21 cellular contexts compared by ENCODE assay signal in the genomic region with DNA sequence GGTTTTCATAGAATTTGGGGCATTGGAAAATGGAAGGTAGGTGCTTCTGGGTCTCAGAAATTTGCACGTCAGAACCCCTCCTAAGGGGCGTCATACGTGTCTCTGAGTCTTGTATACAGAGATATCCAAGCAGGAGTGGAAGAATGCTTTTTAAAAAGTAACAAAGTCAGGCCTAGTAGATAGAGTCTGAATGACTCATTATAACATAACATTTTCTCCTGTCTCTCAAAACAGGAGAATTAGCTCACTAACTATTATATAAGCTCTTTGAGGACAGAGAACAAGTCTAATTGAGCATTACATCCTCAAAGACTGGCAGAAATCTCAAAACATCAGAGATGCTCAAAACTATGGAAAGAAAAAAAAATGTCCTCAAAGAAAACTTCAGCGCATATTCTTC.
DNase-seq lines count a peak whose midpoint lies in the region; ATAC-seq, FAIRE-seq and TF ChIP-seq lines count a peak whose summit lies in the region.
"Had no signal": no experiment of that assay in that cellular context is flagged by ENCODE, and none has a peak within 500 bp of the region (broad histone marks: within the 10 kb centered on the region; RNA-seq: fewer than 3 reads in every experiment).

No MANE protein-coding gene starts in this region.

- H3K4me3 ChIP-seq in A549 (no peak overlapping the region), osteoblast (ENCODE audit: insufficient read depth, low read length) (no peak overlapping the region), MG63 (no peak overlapping the region)
- H3K4me3 ChIP-seq: BLaER1 had no signal

- H3K9me3 ChIP-seq in A549 (peaks cover 7% of the 10 kb centered on the region; the same call in 1 of the 3 replicates), osteoblast (ENCODE audit: low read depth, low read length) (no peaks in the 10 kb centered on the region), MG63 (peaks cover 12% of the 10 kb centered on the region)
- H3K9me3 ChIP-seq: BE2C had no signal

- DNase-seq in A549 (ENCODE audit: low read depth in 1 of 2, low spot score in 1 of 2) (no peak), glutamatergic neuron (no peak), osteoblast (ENCODE audit: insufficient read length, low spot score, missing footprints) (peak; percentile 58), MG63 (no peak), DMS153 treated with DMSO at 0.1 percent for 48 hours (lab: John Stamatoyannopoulos, UW; ENCODE audit: unreplicated experiment) (no peak)
- DNase-seq: ACHN; BE2C; C1 segment of cervical spinal cord; CD4-positive, alpha-beta memory T cell; CD4-positive, CD25-positive, alpha-beta regulatory T cell; CD8-positive, alpha-beta memory T cell; COR-L47; DMS 273 treated with DMSO at 0.1 percent for 48 hours; DMS153; GF-D8 had no signal

- H3K4me3 Mint-ChIP-seq in glutamatergic neuron (ENCODE audit: unreplicated experiment): peak overlapping the region; percentile 46
- H3K4me3 Mint-ChIP-seq: CD14-positive monocyte; CD4-positive, alpha-beta memory T cell; CD4-positive, CD25-positive, alpha-beta regulatory T cell; CD8-positive, alpha-beta memory T cell had no signal

- peaks cover 10% of the 10 kb centered on the region for H3K36me3 Mint-ChIP-seq in glutamatergic neuron (ENCODE audit: unreplicated experiment)
- H3K36me3 Mint-ChIP-seq: CD4-positive, alpha-beta memory T cell; CD4-positive, CD25-positive, alpha-beta regulatory T cell; CD8-positive, alpha-beta memory T cell had no signal

- peak overlapping the region; percentile 87 for H3K27ac Mint-ChIP-seq in glutamatergic neuron (ENCODE audit: unreplicated experiment)
- H3K27ac Mint-ChIP-seq: CD14-positive monocyte; CD4-positive, alpha-beta memory T cell; CD4-positive, CD25-positive, alpha-beta regulatory T cell; CD8-positive, alpha-beta memory T cell had no signal

- TF ChIP-seq EP300 in A549 (IDR thresholded peaks at IDR 0.05): no peak

- ATAC-seq in A549: no peak

- H3K27me3 Mint-ChIP-seq in glutamatergic neuron (ENCODE audit: unreplicated experiment): peaks cover 5% of the 10 kb centered on the region

- H3K36me3 ChIP-seq in osteoblast (ENCODE audit: insufficient read depth, low read length) (no peaks in the 10 kb centered on the region), MG63 (no peaks in the 10 kb centered on the region)
- H3K36me3 ChIP-seq: BE2C, BLaER1 had no signal

- H2AFZ ChIP-seq in osteoblast (ENCODE audit: low read length): no peak overlapping the region

- peaks cover 6% of the 10 kb centered on the region for H3K9me3 Mint-ChIP-seq in glutamatergic neuron (ENCODE audit: unreplicated experiment)

- H3K4me1 ChIP-seq in A549 (no peaks in the 10 kb centered on the region), osteoblast (ENCODE audit: insufficient read depth, low read length) (no peaks in the 10 kb centered on the region)
- H3K4me1 ChIP-seq: BE2C, BLaER1 had no signal

- POLR2A ChIA-PET in A549 (lab: Yijun Ruan, JAX): no interaction called here

- 6% methylated on average over 4 of the region's 4 CpGs for WGBS in A549 (ENCODE audit: missing lambda C conversion rate)

- peaks cover 4% of the 10 kb centered on the region for H3K27me3 ChIP-seq in osteoblast (ENCODE audit: insufficient read depth, low read length)
- peaks cover 19% of the 10 kb centered on the region for H3K27me3 ChIP-seq in MG63
- H3K27me3 ChIP-seq: BE2C, BLaER1 had no signal

- H3K79me2 ChIP-seq in osteoblast (ENCODE audit: insufficient read depth, low read length): no peaks in the 10 kb centered on the region

- H3K4me1 Mint-ChIP-seq in glutamatergic neuron (ENCODE audit: low read depth, unreplicated experiment): peaks cover 58% of the 10 kb centered on the region
- H3K4me1 Mint-ChIP-seq: CD4-positive, alpha-beta memory T cell; CD4-positive, CD25-positive, alpha-beta regulatory T cell; CD8-positive, alpha-beta memory T cell had no signal

- no peaks in the 10 kb centered on the region for H4K20me1 ChIP-seq in osteoblast (ENCODE audit: insufficient read depth, low read length)
- H4K20me1 ChIP-seq: BLaER1 had no signal

- H3K4me2 ChIP-seq in A549 (no peak overlapping the region), osteoblast (ENCODE audit: insufficient read depth, low read length) (no peak overlapping the region)
- H3K4me2 ChIP-seq: BLaER1 had no signal

- TF ChIP-seq POLR2A in A549 (IDR thresholded peaks at IDR 0.05; ENCODE audit: low read length): no peak

- TF ChIP-seq CTCF in A549 (IDR thresholded peaks at IDR 0.05) (no peak), glutamatergic neuron (IDR thresholded peaks at IDR 0.05; ENCODE audit: partially characterized antibody, unreplicated experiment) (no peak), osteoblast (IDR thresholded peaks at IDR 0.05; ENCODE audit: extremely low read depth, low read depth, low read length) (no peak)

- TF ChIP-seq RAD21 in A549 (conservative IDR thresholded peaks at IDR 0.05 in 1 of 2, IDR thresholded peaks at IDR 0.05 in 1 of 2): no peak

- CTCF ChIA-PET in A549 (lab: Yijun Ruan, JAX): interaction anchor here (1.4 to 6.1 kb wide), 2 partner anchors 11 to 192 kb away, joined by 5 to 44 read pairs; no protein-coding TSS in a partner anchor

- peak; percentile 68 for FAIRE-seq in A549 (lab: Jason Lieb, UNC)
- FAIRE-seq: G401.6, GM12891, GM19239 had no signal

- no peak overlapping the region for H3K27ac ChIP-seq in A549
- no peak overlapping the region for H3K27ac ChIP-seq in osteoblast (ENCODE audit: low read depth, low read length)
- H3K27ac ChIP-seq: 22Rv1, BLaER1 had no signal

TF ChIP-seq in A549, 52 proteins besides CTCF, POLR2A, EP300 and RAD21:
- TF ChIP-seq FOSB (CRISPR knock-in tag; IDR thresholded peaks at IDR 0.05): no peak
- no peak for TF ChIP-seq KDM1A (IDR thresholded peaks at IDR 0.05; ENCODE audit: low read depth)
- TF ChIP-seq, protein P1, sequence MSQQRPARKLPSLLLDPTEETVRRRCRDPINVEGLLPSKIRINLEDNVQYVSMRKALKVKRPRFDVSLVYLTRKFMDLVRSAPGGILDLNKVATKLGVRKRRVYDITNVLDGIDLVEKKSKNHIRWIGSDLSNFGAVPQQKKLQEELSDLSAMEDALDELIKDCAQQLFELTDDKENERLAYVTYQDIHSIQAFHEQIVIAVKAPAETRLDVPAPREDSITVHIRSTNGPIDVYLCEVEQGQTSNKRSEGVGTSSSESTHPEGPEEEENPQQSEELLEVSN (IDR thresholded peaks at IDR 0.05; ENCODE audit: borderline replicate concordance, low read depth): no peak
- no peak for TF ChIP-seq KDM5A (IDR thresholded peaks at IDR 0.05)
- no peak for TF ChIP-seq RARB (CRISPR knock-in tag; IDR thresholded peaks at IDR 0.05)
- TF ChIP-seq CHD4 (IDR thresholded peaks at IDR 0.05; ENCODE audit: borderline replicate concordance): no peak
- no peak for TF ChIP-seq NR3C1 (IDR thresholded peaks at IDR 0.05)
- TF ChIP-seq, protein P2, sequence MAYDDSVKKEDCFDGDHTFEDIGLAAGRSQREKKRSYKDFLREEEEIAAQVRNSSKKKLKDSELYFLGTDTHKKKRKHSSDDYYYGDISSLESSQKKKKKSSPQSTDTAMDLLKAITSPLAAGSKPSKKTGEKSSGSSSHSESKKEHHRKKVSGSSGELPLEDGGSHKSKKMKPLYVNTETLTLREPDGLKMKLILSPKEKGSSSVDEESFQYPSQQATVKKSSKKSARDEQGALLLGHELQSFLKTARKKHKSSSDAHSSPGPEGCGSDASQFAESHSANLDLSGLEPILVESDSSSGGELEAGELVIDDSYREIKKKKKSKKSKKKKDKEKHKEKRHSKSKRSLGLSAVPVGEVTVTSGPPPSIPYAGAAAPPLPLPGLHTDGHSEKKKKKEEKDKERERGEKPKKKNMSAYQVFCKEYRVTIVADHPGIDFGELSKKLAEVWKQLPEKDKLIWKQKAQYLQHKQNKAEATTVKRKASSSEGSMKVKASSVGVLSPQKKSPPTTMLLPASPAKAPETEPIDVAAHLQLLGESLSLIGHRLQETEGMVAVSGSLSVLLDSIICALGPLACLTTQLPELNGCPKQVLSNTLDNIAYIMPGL (CRISPR knock-in tag; IDR thresholded peaks at IDR 0.05; ENCODE audit: borderline replicate concordance): no peak
- TF ChIP-seq RCOR1 (IDR thresholded peaks at IDR 0.05; ENCODE audit: low read depth, low read length): no peak
- TF ChIP-seq MAZ (IDR thresholded peaks at IDR 0.05; ENCODE audit: borderline replicate concordance, low read depth, low read length): no peak
